26 cellular contexts compared by ENCODE assay signal in the genomic region with DNA sequence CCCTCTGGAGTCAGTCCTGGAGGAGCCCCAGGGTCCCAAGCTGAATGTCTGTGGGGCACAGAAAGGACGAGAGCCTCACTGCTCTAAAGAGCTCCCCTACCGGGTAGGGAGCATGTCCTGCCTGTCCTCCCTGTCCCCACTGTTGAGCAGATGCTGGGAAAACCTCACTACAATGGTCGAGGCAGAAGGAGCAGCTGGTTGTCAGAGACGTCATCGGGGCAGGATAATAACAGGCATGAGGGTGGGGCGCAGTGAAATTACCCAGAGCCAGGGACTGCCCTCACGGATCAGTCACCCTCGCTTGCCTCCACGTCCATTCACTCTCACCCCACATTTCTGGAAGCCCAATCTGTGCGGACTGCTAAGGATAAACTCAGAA. TPM values are rescaled to one million over a fixed set of nuclear protein-coding genes. Genes with fewer than 3 reads are reported as not detected.
A peak's percentile ranks its signal among the peaks of the same experiment; 100 is the strongest.
DNase-seq lines count a peak whose midpoint lies in the region; ATAC-seq and TF ChIP-seq lines count a peak whose summit lies in the region.
"Had no signal": no experiment of that assay in that cellular context is flagged by ENCODE, and none has a peak within 500 bp of the region (broad histone marks: within the 10 kb centered on the region; RNA-seq: fewer than 3 reads in every experiment).

No MANE protein-coding gene starts in this region.

- no peaks in the 10 kb centered on the region for H3K36me3 ChIP-seq in transverse colon
- H3K36me3 ChIP-seq in MG63 = no peaks in the 10 kb centered on the region
- H3K36me3 ChIP-seq: adrenal gland, cardiac muscle cell, right atrium auricular region, thoracic aorta had no signal

- H3K27me3 Mint-ChIP-seq in T-helper 1 cell treated with Interleukin-12 subunit alpha and Interleukin-12 subunit beta and Interleukin-4 antibody, amounts not matched to agents 30 μg/mL and 1 μg/mL, for 36 hours (ENCODE audit: low read depth) = peaks cover 22% of the 10 kb centered on the region

- peak overlapping the region; percentile 75 to 82 (median 78) for H3K27ac ChIP-seq in transverse colon
- H3K27ac ChIP-seq: adrenal gland, cardiac muscle cell, right atrium auricular region, thoracic aorta had no signal

- no peak for TF ChIP-seq POLR2A in transverse colon (IDR thresholded peaks at IDR 0.05)

- H3K27ac Mint-ChIP-seq in T-helper 1 cell treated with Interleukin-12 subunit alpha and Interleukin-12 subunit beta and Interleukin-4 antibody, amounts not matched to agents 30 μg/mL and 1 μg/mL, for 36 hours = peak overlapping the region; percentile 2
- H3K27ac Mint-ChIP-seq: CD4-positive, alpha-beta memory T cell had no signal

- peaks cover 0 to 23% (median 5%) of the 10 kb centered on the region in 4 donors for H3K4me1 ChIP-seq in transverse colon
- H3K4me1 ChIP-seq: adrenal gland, right atrium auricular region had no signal

- H3K9me3 ChIP-seq in transverse colon (no peaks in the 10 kb centered on the region), MG63 (no peaks in the 10 kb centered on the region)
- H3K9me3 ChIP-seq: adrenal gland, right atrium auricular region, thoracic aorta had no signal

- DNase-seq in T-helper 1 cell = no peak
- DNase-seq in NCI-H446 treated with DMSO at 0.1 percent for 48 hours (lab: John Stamatoyannopoulos, UW) = peak; percentile 53
- DNase-seq in left colon = peak; percentile 60 to 68
- DNase-seq in transverse colon = peak; percentile 74
- DNase-seq in globus pallidus (ENCODE audit: low spot score) = no peak
- no peak for DNase-seq in MG63
- DNase-seq: activated CD8-positive, alpha-beta memory T cell treated with anti-CD3 and anti-CD28 coated beads, Interleukin-2, amount 50 U/mL, for 48 hours; activated gamma-delta T cell; adrenal gland; CD4-positive, alpha-beta memory T cell; left ventricle myocardium superior; nucleus accumbens; RPMI8226; stimulated activated CD4-positive, alpha-beta T cell treated with anti-CD3 and anti-CD28 coated beads, Interleukin-15, amount 100 ng/mL, for 24 hours; SW 1271 had no signal

- 42 to 86% methylated on average over 1 to 10 of the region's 10 CpGs for WGBS in transverse colon (ENCODE audit: low coverage in 1 of 2), 2 donors

- ATAC-seq in left colon (peak; percentile 82), HG02798 (IDR thresholded peaks at IDR 0.05; ENCODE audit: poor library complexity, unreplicated experiment) (no peak)
- ATAC-seq: K562, left ventricle myocardium superior had no signal

- in situ Hi-C loops in transverse colon (cut with MboI; ENCODE audit: low pct_ligation_motif_present in 1 of 4, low pct_unique_long_range_greater_than_20kb in 1 of 4, low sequenced_read_pairs in 3 of 4) = no loop called here

- H3K27me3 ChIP-seq in transverse colon (no peaks in the 10 kb centered on the region), MG63 (no peaks in the 10 kb centered on the region)
- H3K27me3 ChIP-seq: adrenal gland, cardiac muscle cell, right atrium auricular region had no signal

- no peak overlapping the region for H3K4me3 Mint-ChIP-seq in T-helper 1 cell treated with Interleukin-12 subunit alpha and Interleukin-12 subunit beta and Interleukin-4 antibody, amounts not matched to agents 30 μg/mL and 1 μg/mL, for 36 hours
- H3K4me3 Mint-ChIP-seq: activated CD4-positive, alpha-beta T cell treated with anti-CD3 and anti-CD28 coated beads, Interleukin-2, amount 10 ng/mL, durations not matched to agents 24 days and 14 days; stimulated activated effector memory CD8-positive, alpha-beta T cell treated with anti-CD3 and anti-CD28 coated beads, Interleukin-12 subunit alpha, Interleukin-12 subunit beta, amount 100 ng/mL, for 72 hours had no signal

- peaks cover 15% of the 10 kb centered on the region for H3K4me1 Mint-ChIP-seq in T-helper 1 cell treated with Interleukin-12 subunit alpha and Interleukin-12 subunit beta and Interleukin-4 antibody, amounts not matched to agents 30 μg/mL and 1 μg/mL, for 36 hours (ENCODE audit: low read depth)

- intact Hi-C loops in left colon (cut with DNase I, micrococcal nuclease) = no loop called here
- intact Hi-C loops in transverse colon (cut with DNase I; ENCODE audit: low total_unique reads) = no loop called here

- no peaks in the 10 kb centered on the region for H3K36me3 Mint-ChIP-seq in T-helper 1 cell treated with Interleukin-12 subunit alpha and Interleukin-12 subunit beta and Interleukin-4 antibody, amounts not matched to agents 30 μg/mL and 1 μg/mL, for 36 hours (ENCODE audit: low read depth)
- H3K36me3 Mint-ChIP-seq: CD4-positive, alpha-beta memory T cell; stimulated activated effector memory CD8-positive, alpha-beta T cell treated with anti-CD3 and anti-CD28 coated beads, Interleukin-12 subunit alpha, Interleukin-12 subunit beta, amount 100 ng/mL, for 72 hours had no signal

- no peaks in the 10 kb centered on the region for H3K9me3 Mint-ChIP-seq in T-helper 1 cell treated with Interleukin-12 subunit alpha and Interleukin-12 subunit beta and Interleukin-4 antibody, amounts not matched to agents 30 μg/mL and 1 μg/mL, for 36 hours
- H3K9me3 Mint-ChIP-seq: activated CD4-positive, alpha-beta T cell treated with anti-CD3 and anti-CD28 coated beads, Interleukin-2, amount 10 ng/mL, durations not matched to agents 24 days and 14 days; CD4-positive, alpha-beta memory T cell; stimulated activated effector memory CD8-positive, alpha-beta T cell treated with anti-CD3 and anti-CD28 coated beads, Interleukin-12 subunit alpha, Interleukin-12 subunit beta, amount 100 ng/mL, for 72 hours had no signal

- no peak for TF ChIP-seq EP300 in transverse colon (IDR thresholded peaks at IDR 0.05; ENCODE audit: low read depth)

- TF ChIP-seq CTCF in transverse colon (IDR thresholded peaks at IDR 0.05) = no peak

- H3K4me3 ChIP-seq in transverse colon = peak overlapping the region in 2 of 4 donors; percentile 3 to 24
- no peak overlapping the region for H3K4me3 ChIP-seq in MG63
- H3K4me3 ChIP-seq: adrenal gland, cardiac muscle cell, K562, right atrium auricular region, thoracic aorta had no signal

RNA-seq across cellular contexts. Expression of a gene that starts 0.5 kb away (rescaled TPM):
- 10 to 100 TPM; 17.3 to 26.9 TPM for total RNA-seq in left colon
- total RNA-seq in transverse colon = 10 to 100 TPM in 3 of 4 donors, 1 to 10 TPM in 1; 5.2 to 42.6 (median 26.1) TPM
- not detected in 2 replicates for total RNA-seq in MG63 (2014; rRNA removed; shearing (Covaris generic); ENCODE audit: low replicate concordance)
- total RNA-seq: activated CD4-positive, alpha-beta T cell treated with anti-CD3 and anti-CD28 coated beads, Interleukin-2, amount 10 ng/mL, durations not matched to agents 24 days and 14 days; cardiac muscle cell; CD4-positive, alpha-beta memory T cell; dermis microvascular lymphatic vessel endothelial cell; glomerular endothelial cell; K562; left ventricle myocardium superior; mononuclear cell; right atrium auricular region; thoracic aorta had no signal

RNA-seq across cellular contexts. Expression of a gene that starts 13.9 kb away (rescaled TPM):
- under 1 TPM; 0.73 to 0.79 TPM for total RNA-seq in left colon
- total RNA-seq in transverse colon = 1 to 10 TPM in 2 of 4 donors, under 1 TPM in 1, not detected in 1; 0.68 to 5.2 (median 1.9) TPM
- not detected in 2 replicates for total RNA-seq in MG63 (2014; rRNA removed; shearing (Covaris generic); ENCODE audit: low replicate concordance)
- total RNA-seq: activated CD4-positive, alpha-beta T cell treated with anti-CD3 and anti-CD28 coated beads, Interleukin-2, amount 10 ng/mL, durations not matched to agents 24 days and 14 days; glomerular endothelial cell; mononuclear cell had no signal

RNA-seq across cellular contexts. Expression of a gene that starts 16.5 kb away (rescaled TPM):
- under 1 TPM; 0.49 to 0.61 TPM for total RNA-seq in left colon
- 1 to 10 TPM in 1 of 4 donors, under 1 TPM in 1, not detected in 2; 0.41 to 1.7 TPM for total RNA-seq in transverse colon
- not detected in 2 replicates for total RNA-seq in MG63 (2014; rRNA removed; shearing (Covaris generic); ENCODE audit: low replicate concordance)
- total RNA-seq: activated CD4-positive, alpha-beta T cell treated with anti-CD3 and anti-CD28 coated beads, Interleukin-2, amount 10 ng/mL, durations not matched to agents 24 days and 14 days; adrenal gland; cardiac muscle cell; CD4-positive, alpha-beta memory T cell; dermis microvascular lymphatic vessel endothelial cell; glomerular endothelial cell; K562; left ventricle myocardium superior; mononuclear cell; right atrium auricular region; thoracic aorta had no signal

RNA-seq across cellular contexts. Expression of a gene that starts 23.7 kb away (rescaled TPM):
- 10 to 100 TPM; 79.4 to 99.6 TPM for total RNA-seq in left colon
- 100 to 1,000 TPM in 2 of 4 donors, 10 to 100 TPM in 2; 34.0 to 111 (median 80.9) TPM for total RNA-seq in transverse colon
- total RNA-seq in MG63 (2014; rRNA removed; shearing (Covaris generic); ENCODE audit: low replicate concordance) = 149 and 177 TPM in 2 replicates

Comparison
In these comparisons a context has a peak if more than half of its experiments do, and no peak if none do; other contexts are left out.
1. DNase-seq: peak in NCI-H446 treated with DMSO at 0.1 percent for 48 hours (single experiment), left colon (2 of 2) and transverse colon (single experiment); none in T-helper 1 cell (0 of 5), globus pallidus (single experiment) and MG63 (single experiment).